ENCODE assay signal across 1 cellular context in genomic region chr3:146131616-146132410, GRCh38.
TF ChIP-seq lines count a peak whose summit lies in the region.

No MANE protein-coding gene starts in this region.

TF ChIP-seq in SK-N-SH treated with all-trans-retinoic acid at 6 μM for 48 hours, 23 proteins besides CTCF, POLR2A, EP300 and RAD21 (continued from another document):
- TF ChIP-seq TSHZ2 (CRISPR knock-in tag; IDR thresholded peaks at IDR 0.05) (no peak), ARNTL (CRISPR knock-in tag; IDR thresholded peaks at IDR 0.05; ENCODE audit: borderline replicate concordance, low read depth) (no peak), ISL1 (CRISPR knock-in tag; IDR thresholded peaks at IDR 0.05) (no peak)
TF ChIP-seq in SK-N-SH treated with all-trans-retinoic acid at 6 μM for 48 hours: peak in this region for 0.
